ENCODE assay signal across 16 cellular contexts in the genomic region with DNA sequence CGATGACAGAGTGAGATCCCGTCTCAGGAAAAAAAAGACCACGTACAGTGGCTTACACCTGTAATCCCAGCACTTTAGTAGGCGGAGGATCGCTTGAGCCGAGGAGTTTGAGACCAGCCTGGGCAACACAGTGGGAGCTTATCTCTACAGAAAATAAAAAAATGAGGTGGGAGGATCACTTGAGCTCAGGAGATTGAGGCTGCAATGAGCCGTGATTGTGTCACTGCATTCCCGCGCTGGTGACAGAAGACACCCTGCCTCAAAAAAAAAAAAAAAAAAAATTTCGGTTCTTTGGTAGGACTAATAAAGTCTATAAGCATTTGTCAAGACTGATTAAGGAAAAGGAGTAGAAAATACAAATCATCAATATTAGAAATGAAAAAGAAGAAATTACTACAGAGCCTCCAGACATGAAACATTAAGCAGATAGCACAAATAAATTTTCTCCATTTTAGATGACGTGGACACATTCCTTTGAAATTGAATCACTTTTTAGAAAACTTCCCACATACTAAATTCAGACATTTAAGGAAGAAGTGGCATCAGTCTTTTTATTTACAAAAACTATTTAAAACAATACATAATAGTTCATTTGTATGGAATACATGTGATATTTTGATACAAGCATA. TPM values are rescaled to one million over a fixed set of nuclear protein-coding genes. Genes with fewer than 3 reads are reported as not detected.
DNase-seq lines count a peak whose midpoint lies in the region; TF ChIP-seq lines count a peak whose summit lies in the region.
"Had no signal": no experiment of that assay in that cellular context is flagged by ENCODE, and none has a peak within 500 bp of the region (broad histone marks: within the 10 kb centered on the region; RNA-seq: fewer than 3 reads in every experiment).

No MANE protein-coding gene starts in this region.

- H3K4me3 ChIP-seq in foreskin fibroblast (ENCODE audit: low read depth in 1 of 2, low read length in 2 of 2) = no peak overlapping the region
- no peak overlapping the region for H3K4me3 ChIP-seq in skeletal muscle satellite cell (ENCODE audit: low read length)
- H3K4me3 ChIP-seq in PC-9 = no peak overlapping the region
- H3K4me3 ChIP-seq in sigmoid colon = no peak overlapping the region
- H3K4me3 ChIP-seq: hepatocyte had no signal

- H3F3A ChIP-seq in PC-9 (ENCODE audit: insufficient read depth, low read depth) = peaks cover 4% of the 10 kb centered on the region; the same call in 1 of the 2 replicates

- peak overlapping the region; percentile 17 for H3K9ac ChIP-seq in skeletal muscle satellite cell (ENCODE audit: low read depth, low read length)

- H3K27ac ChIP-seq in PC-9 (no peak overlapping the region), sigmoid colon (no peak overlapping the region)
- H3K27ac ChIP-seq: hepatocyte had no signal

- H3K36me3 ChIP-seq in skeletal muscle satellite cell (ENCODE audit: insufficient read depth, low read length) (peaks cover 60% of the 10 kb centered on the region), PC-9 (ENCODE audit: low read depth) (no peaks in the 10 kb centered on the region; the same call in 1 of the 2 replicates), sigmoid colon (peaks cover 16 to 88% (median 33%) of the 10 kb centered on the region in 4 donors)

- no peak for TF ChIP-seq EP300 in sigmoid colon (IDR thresholded peaks at IDR 0.05)

- H3K27me3 ChIP-seq in skeletal muscle satellite cell (ENCODE audit: control insufficient read depth, insufficient read depth, low read length) = no peaks in the 10 kb centered on the region
- H3K27me3 ChIP-seq in PC-9 (ENCODE audit: insufficient read depth, low read depth) = no peaks in the 10 kb centered on the region
- no peaks in the 10 kb centered on the region for H3K27me3 ChIP-seq in sigmoid colon
- H3K27me3 ChIP-seq: hepatocyte had no signal

- no peaks in the 10 kb centered on the region for H3K9me2 ChIP-seq in PC-9 (ENCODE audit: insufficient read depth)

- no TSS peak for BruUV-seq in PC-9 (replicated peaks; lab: Mats Ljungman, UMichigan)

- TF ChIP-seq CTCF in foreskin fibroblast (IDR thresholded peaks at IDR 0.05; ENCODE audit: low read depth, low read length) (no peak), PC-9 (conservative IDR thresholded peaks at IDR 0.05) (no peak), sigmoid colon (IDR thresholded peaks at IDR 0.05) (no peak)

- intact Hi-C loops in PC-9 (cut with micrococcal nuclease; ENCODE audit: unreplicated experiment) = no loop called here
- intact Hi-C loops in sigmoid colon (cut with DNase I) = no loop called here

- H3K4me1 ChIP-seq in skeletal muscle satellite cell (ENCODE audit: control insufficient read depth, insufficient read depth, low read length) (peaks cover 29% of the 10 kb centered on the region), PC-9 (replicated peaks; ENCODE audit: insufficient read depth) (no peaks in the 10 kb centered on the region), sigmoid colon (no peaks in the 10 kb centered on the region)

- no peak for TF ChIP-seq POLR2A in sigmoid colon (IDR thresholded peaks at IDR 0.05)

- H3K9me3 ChIP-seq in skeletal muscle satellite cell (replicated peaks; ENCODE audit: low read length) (no peaks in the 10 kb centered on the region), PC-9 (ENCODE audit: insufficient read depth, low read depth) (no peaks in the 10 kb centered on the region), sigmoid colon (no peaks in the 10 kb centered on the region)

- CTCF ChIA-PET in PC-9 (lab: Charles Lee) = no interaction called here

- WGBS in sigmoid colon, 2 donors = 94 to 95% methylated on average over 11 of the region's 11 CpGs

- no peaks in the 10 kb centered on the region for H3K79me2 ChIP-seq in PC-9 (ENCODE audit: low read depth)

- no peaks in the 10 kb centered on the region for H4K20me1 ChIP-seq in PC-9 (ENCODE audit: insufficient read depth)

- POLR2A ChIA-PET in PC-9 (lab: Charles Lee; ENCODE audit: unreplicated experiment) = no interaction called here

- H3K4me2 ChIP-seq in skeletal muscle satellite cell (ENCODE audit: low read length) (no peak overlapping the region), PC-9 (no peak overlapping the region)
- H3K4me2 ChIP-seq: hepatocyte had no signal

- DNase-seq in GM03348 (ENCODE audit: low spot score) (peak; percentile 61), amniotic epithelial cell (ENCODE audit: low read depth) (peak; percentile 76), foreskin fibroblast (peak; percentile 23 to 49), T-helper 2 cell (no peak), PC-9 (no peak), sigmoid colon (no peak)
- DNase-seq in activated naive CD4-positive, alpha-beta T cell treated with Interleukin-2 at 50 U/mL for 16 hours = no peak
- DNase-seq: activated CD4-positive, CD25-positive, alpha-beta regulatory T cell treated with anti-CD3 and anti-CD28 coated beads, Interleukin-2, amount 50 U/mL, for 72 hours; activated naive CD4-positive, alpha-beta T cell treated with anti-CD3 and anti-CD28 coated beads, Interleukin-2, amount 50 U/mL, for 16 hours; Calu3; caudate nucleus; naive thymus-derived CD8-positive, alpha-beta T cell; NCI-H1092 treated with DMSO at 0.1 percent for 48 hours; stimulated activated CD4-positive, alpha-beta T cell treated with anti-CD3 and anti-CD28 coated beads, Interleukin-4, amount 100 ng/mL, for 24 hours had no signal

- H2AFZ ChIP-seq in PC-9 = no peak overlapping the region
- H2AFZ ChIP-seq: hepatocyte had no signal

RNA-seq across cellular contexts. Expression of a gene that starts 30.4 kb away (rescaled TPM):
- total RNA-seq in skeletal muscle satellite cell (2012; rRNA removed) = 16.2 and 17.2 TPM in 2 replicates
- total RNA-seq in PC-9 (2021) (15.9 and 17.5 TPM in 2 replicates), sigmoid colon (10 to 100 TPM; 39.5 to 59.8 (median 48.4) TPM)
- 10 to 100 TPM; 12.0 to 18.0 (median 14.9) TPM for polyA plus RNA-seq in sigmoid colon

RNA-seq across cellular contexts. Expression of a gene that starts 34.8 kb away (rescaled TPM):
- total RNA-seq in skeletal muscle satellite cell (2012; rRNA removed) = 3.5 and 4.3 TPM in 2 replicates
- 12.9 and 14.1 TPM in 2 replicates for total RNA-seq in PC-9 (2021)
- total RNA-seq in sigmoid colon = under 1 TPM; 0.36 to 0.95 (median 0.61) TPM
- polyA plus RNA-seq in sigmoid colon = 1 to 10 TPM in 2 of 3 donors, under 1 TPM in 1; 0.60 to 3.5 (median 1.4) TPM

Comparison
In these comparisons a context has a peak if more than half of its experiments do, and no peak if none do; other contexts are left out.
1. DNase-seq: peak in GM03348 (single experiment), amniotic epithelial cell (single experiment) and foreskin fibroblast (2 of 2); none in T-helper 2 cell (0 of 5), activated naive CD4-positive, alpha-beta T cell treated with Interleukin-2 at 50 U/mL for 16 hours (single experiment), PC-9 (0 of 2) and sigmoid colon (single experiment).